In genomic region chr9:127955294-127956015, GRCh38 we compare ENCODE assay signal across 7 cellular contexts.
DNase-seq lines count a peak whose midpoint lies in the region; FAIRE-seq and TF ChIP-seq lines count a peak whose summit lies in the region.

No MANE protein-coding gene starts in this region.

- H3K4me3 Mint-ChIP-seq in activated naive CD4-positive, alpha-beta T cell treated with anti-CD3 and anti-CD28 coated beads, Interleukin-2, amount 50 U/mL, for 24 hours: peak overlapping the region; percentile 82

- H3K27ac Mint-ChIP-seq in activated naive CD4-positive, alpha-beta T cell treated with anti-CD3 and anti-CD28 coated beads, Interleukin-2, amount 50 U/mL, for 24 hours: peak overlapping the region; percentile 99

- H3K9me3 Mint-ChIP-seq in activated naive CD4-positive, alpha-beta T cell treated with anti-CD3 and anti-CD28 coated beads, Interleukin-2, amount 50 U/mL, for 24 hours: no peaks in the 10 kb centered on the region

- H3K4me1 Mint-ChIP-seq in activated naive CD4-positive, alpha-beta T cell treated with anti-CD3 and anti-CD28 coated beads, Interleukin-2, amount 50 U/mL, for 24 hours: peaks cover 91% of the 10 kb centered on the region

- DNase-seq in GM18507 (ENCODE audit: extremely low spot score, insufficient read length, low read depth): peak; percentile 69
- DNase-seq in LNCaP clone FGC (ENCODE audit: low read depth): peak; percentile 98
- peak; percentile 99 for DNase-seq in SHP77 (lab: John Stamatoyannopoulos, UW)
- DNase-seq in iPS DF 19.7 (ENCODE audit: low read depth, low spot score): peak; percentile 88
- DNase-seq in stimulated activated CD4-positive, alpha-beta T cell treated with anti-CD3 and anti-CD28 coated beads, Interleukin-15, amount 100 ng/mL, for 24 hours: peak; percentile 91
- DNase-seq in KG1 (lab: John Stamatoyannopoulos, UW): no peak

- peak; percentile 50 for TF ChIP-seq CTCF in LNCaP clone FGC (IDR thresholded peaks at IDR 0.05; ENCODE audit: control insufficient read depth, extremely low read depth, insufficient read depth)

- peak; percentile 75 for FAIRE-seq in GM18507 (lab: Jason Lieb, UNC)

- 0 out of 2 replicates have a peak overlapping the region, but pooled peaks have one; percentile 5 for H3K4me3 ChIP-seq in LNCaP clone FGC (ENCODE audit: low read depth, low read length)

- peaks cover 8% of the 10 kb centered on the region for H3K36me3 Mint-ChIP-seq in activated naive CD4-positive, alpha-beta T cell treated with anti-CD3 and anti-CD28 coated beads, Interleukin-2, amount 50 U/mL, for 24 hours

- no peaks in the 10 kb centered on the region for H3K27me3 Mint-ChIP-seq in activated naive CD4-positive, alpha-beta T cell treated with anti-CD3 and anti-CD28 coated beads, Interleukin-2, amount 50 U/mL, for 24 hours
